ENCODE assay signal across 24 cellular contexts in genomic region chr2:174570325-174570958, GRCh38. TPM values are rescaled to one million over a fixed set of nuclear protein-coding genes. Genes with fewer than 3 reads are reported as not detected.
DNase-seq lines count a peak whose midpoint lies in the region; ATAC-seq and TF ChIP-seq lines count a peak whose summit lies in the region.
"Had no signal": no experiment of that assay in that cellular context is flagged by ENCODE, and none has a peak within 500 bp of the region (broad histone marks: within the 10 kb centered on the region; RNA-seq: fewer than 3 reads in every experiment).

No MANE protein-coding gene starts in this region.

- no peak for TF ChIP-seq CTCF in activated CD8-positive, alpha-beta T cell treated with anti-CD3 and anti-CD28 coated beads for 36 hours (IDR thresholded peaks at IDR 0.05)
- TF ChIP-seq CTCF in epithelial cell of esophagus (IDR thresholded peaks at IDR 0.05; ENCODE audit: insufficient read depth, low read depth, low read length, missing control alignments) (no peak), body of pancreas (IDR thresholded peaks at IDR 0.05) (no peak)

- H3K27me3 ChIP-seq in body of pancreas, result no peaks in the 10 kb centered on the region
- H3K27me3 ChIP-seq: hepatocyte had no signal

- no peaks in the 10 kb centered on the region for H3K9me3 Mint-ChIP-seq in activated T-cell treated with anti-CD3 and anti-CD28 coated beads, Interleukin-2, amount 50 U/mL, for 72 hours
- H3K9me3 Mint-ChIP-seq in activated CD8-positive, alpha-beta T cell treated with anti-CD3 and anti-CD28 coated beads for 36 hours, result no peaks in the 10 kb centered on the region
- H3K9me3 Mint-ChIP-seq in stimulated activated effector memory CD8-positive, alpha-beta T cell treated with anti-CD3 and anti-CD28 coated beads, Interleukin-12 subunit alpha, Interleukin-12 subunit beta, amount 100 ng/mL, for 72 hours, result no peaks in the 10 kb centered on the region
- H3K9me3 Mint-ChIP-seq: WTC11 had no signal

- no peaks in the 10 kb centered on the region for H3K27me3 Mint-ChIP-seq in activated T-cell treated with anti-CD3 and anti-CD28 coated beads, Interleukin-2, amount 50 U/mL, for 72 hours (ENCODE audit: low read depth)
- H3K27me3 Mint-ChIP-seq in activated CD8-positive, alpha-beta T cell treated with anti-CD3 and anti-CD28 coated beads for 36 hours, result no peaks in the 10 kb centered on the region

- H3K4me1 ChIP-seq in body of pancreas, result peaks cover 13% of the 10 kb centered on the region
- H3K4me1 ChIP-seq: HAP-1 had no signal

- no peak overlapping the region for H3K4me3 ChIP-seq in epithelial cell of esophagus (ENCODE audit: low read length)
- no peak overlapping the region for H3K4me3 ChIP-seq in body of pancreas
- H3K4me3 ChIP-seq: coronary artery, HAP-1, hepatocyte, lung had no signal

- H3K27ac ChIP-seq in body of pancreas, result no peak overlapping the region
- H3K27ac ChIP-seq: coronary artery, hepatocyte had no signal

- no peak for TF ChIP-seq POLR2A in body of pancreas (IDR thresholded peaks at IDR 0.05)

- no peak for DNase-seq in activated T-cell treated with anti-CD3 and anti-CD28 coated beads, Interleukin-2, amount 50 U/mL, for 72 hours
- DNase-seq in activated T-cell treated with anti-CD3 and anti-CD28 coated beads, Interleukin-2, amount 50 U/mL, for 1 hour, result no peak
- no peak for DNase-seq in activated CD8-positive, alpha-beta T cell treated with anti-CD3 and anti-CD28 coated beads for 36 hours
- DNase-seq in epithelial cell of esophagus (ENCODE audit: low read depth) (peak; percentile 59), DMS 273 (lab: John Stamatoyannopoulos, UW; ENCODE audit: unreplicated experiment) (no peak), activated gamma-delta T cell (lab: John Stamatoyannopoulos, UW) (no peak), body of pancreas (no peak)
- DNase-seq in stimulated activated effector memory CD8-positive, alpha-beta T cell treated with anti-CD3 and anti-CD28 coated beads, Interleukin-12 subunit alpha, Interleukin-12 subunit beta, amount 100 ng/mL, for 72 hours (ENCODE audit: low spot score in 2 of 2), result no peak
- DNase-seq: activated effector memory CD4-positive, alpha-beta T cell treated with anti-CD3 and anti-CD28 coated beads, Interleukin-2, amount 50 U/mL, for 16 hours; DMS53; kidney; NCI-H1694; NCI-H2227 treated with DMSO at 0.1 percent for 48 hours; NCI-H774; OCI-M1; SHP77 treated with DMSO at 0.1 percent for 48 hours; stimulated activated CD4-positive, alpha-beta T cell treated with anti-CD3 and anti-CD28 coated beads, Interleukin-2, amount 100 ng/mL, for 48 hours; substantia nigra; T-helper 2 cell had no signal

- peak overlapping the region in 1 of 2 donors; percentile 80 for H3K4me3 Mint-ChIP-seq in activated T-cell treated with anti-CD3 and anti-CD28 coated beads, Interleukin-2, amount 50 U/mL, for 72 hours
- H3K4me3 Mint-ChIP-seq in activated CD8-positive, alpha-beta T cell treated with anti-CD3 and anti-CD28 coated beads for 36 hours, result no peak overlapping the region
- H3K4me3 Mint-ChIP-seq in stimulated activated effector memory CD8-positive, alpha-beta T cell treated with anti-CD3 and anti-CD28 coated beads, Interleukin-12 subunit alpha, Interleukin-12 subunit beta, amount 100 ng/mL, for 72 hours, result no peak overlapping the region
- H3K4me3 Mint-ChIP-seq: WTC11 had no signal

- WGBS in body of pancreas, 2 donors, result 84 to 85% methylated on average over 8 of the region's 8 CpGs

- no peaks in the 10 kb centered on the region for H3K9me3 ChIP-seq in body of pancreas
- H3K9me3 ChIP-seq: HAP-1 had no signal

- ATAC-seq in activated T-cell treated with anti-CD3 and anti-CD28 coated beads, Interleukin-2, amount 50 U/mL, for 72 hours (replicated peaks in 1 of 2), result no peak
- ATAC-seq in activated CD8-positive, alpha-beta T cell treated with anti-CD3 and anti-CD28 coated beads for 36 hours, result no peak
- no peak for ATAC-seq in stimulated activated effector memory CD8-positive, alpha-beta T cell treated with anti-CD3 and anti-CD28 coated beads, Interleukin-12 subunit alpha, Interleukin-12 subunit beta, amount 100 ng/mL, for 72 hours
- ATAC-seq in body of pancreas, result no peak
- ATAC-seq: WTC11 had no signal

- POLR2A ChIA-PET in activated CD8-positive, alpha-beta T cell treated with anti-CD3 and anti-CD28 coated beads for 36 hours (lab: Charles Lee), result interaction anchor here (1.3 kb wide), 1 partner anchor 26 kb away, joined by 3 read pairs; no protein-coding TSS in a partner anchor

- CTCF ChIA-PET in activated CD8-positive, alpha-beta T cell treated with anti-CD3 and anti-CD28 coated beads for 36 hours (lab: Charles Lee), result interaction anchor here (1.0 kb wide), 2 partner anchors 109 to 118 kb away, joined by 3 read pairs; no protein-coding TSS in a partner anchor

- H3K36me3 Mint-ChIP-seq in activated T-cell treated with anti-CD3 and anti-CD28 coated beads, Interleukin-2, amount 50 U/mL, for 72 hours (ENCODE audit: insufficient read depth in 2 of 2), result peaks cover 20 to 67% of the 10 kb centered on the region in 2 donors
- H3K36me3 Mint-ChIP-seq in activated CD8-positive, alpha-beta T cell treated with anti-CD3 and anti-CD28 coated beads for 36 hours (ENCODE audit: low read depth), result peaks cover 82% of the 10 kb centered on the region
- H3K36me3 Mint-ChIP-seq in stimulated activated effector memory CD8-positive, alpha-beta T cell treated with anti-CD3 and anti-CD28 coated beads, Interleukin-12 subunit alpha, Interleukin-12 subunit beta, amount 100 ng/mL, for 72 hours, result peaks cover 100% of the 10 kb centered on the region

- H3K4me1 Mint-ChIP-seq in activated T-cell treated with anti-CD3 and anti-CD28 coated beads, Interleukin-2, amount 50 U/mL, for 72 hours (ENCODE audit: low read depth), result peaks cover 87% of the 10 kb centered on the region
- peaks cover 73% of the 10 kb centered on the region for H3K4me1 Mint-ChIP-seq in activated CD8-positive, alpha-beta T cell treated with anti-CD3 and anti-CD28 coated beads for 36 hours (ENCODE audit: low read depth)
- H3K4me1 Mint-ChIP-seq in stimulated activated effector memory CD8-positive, alpha-beta T cell treated with anti-CD3 and anti-CD28 coated beads, Interleukin-12 subunit alpha, Interleukin-12 subunit beta, amount 100 ng/mL, for 72 hours, result peaks cover 70% of the 10 kb centered on the region
- H3K4me1 Mint-ChIP-seq: WTC11 had no signal

- intact Hi-C loops in activated CD8-positive, alpha-beta T cell treated with anti-CD3 and anti-CD28 coated beads for 36 hours (cut with micrococcal nuclease), result no loop called here
- intact Hi-C loops in body of pancreas (cut with DNase I), result no loop called here

- H3K36me3 ChIP-seq in body of pancreas (replicated peaks in 1 of 2; ENCODE audit: insufficient read depth in 1 of 2, low read depth in 2 of 2), result no peaks in the 10 kb centered on the region
- H3K36me3 ChIP-seq: HAP-1 had no signal

- H3K27ac Mint-ChIP-seq in activated T-cell treated with anti-CD3 and anti-CD28 coated beads, Interleukin-2, amount 50 U/mL, for 72 hours, result peak overlapping the region; percentile 90
- H3K27ac Mint-ChIP-seq in activated CD8-positive, alpha-beta T cell treated with anti-CD3 and anti-CD28 coated beads for 36 hours, result peak overlapping the region; percentile 68
- peak overlapping the region; percentile 94 for H3K27ac Mint-ChIP-seq in stimulated activated effector memory CD8-positive, alpha-beta T cell treated with anti-CD3 and anti-CD28 coated beads, Interleukin-12 subunit alpha, Interleukin-12 subunit beta, amount 100 ng/mL, for 72 hours
- H3K27ac Mint-ChIP-seq: WTC11 had no signal

RNA-seq across cellular contexts. Expression of gene WIPF1, which starts 27.2 kb away (rescaled TPM):
- total RNA-seq in activated T-cell treated with anti-CD3 and anti-CD28 coated beads, Interleukin-2, amount 50 U/mL, for 72 hours, result 100 to 1,000 TPM; 198 to 237 TPM
- total RNA-seq in activated CD8-positive, alpha-beta T cell treated with anti-CD3 and anti-CD28 coated beads for 36 hours, result 100 to 1,000 TPM; 361 to 365 TPM
- total RNA-seq in body of pancreas, result 10 to 100 TPM in 1 of 2 donors, 1 to 10 TPM in 1; 8.0 to 15.5 TPM

Comparison
In these comparisons a context has a peak if more than half of its experiments do, and no peak if none do; other contexts are left out.
1. RNA of gene WIPF1, which starts 27.2 kb away (total RNA-seq): 361 to 365 TPM in activated CD8-positive, alpha-beta T cell treated with anti-CD3 and anti-CD28 coated beads for 36 hours and 198 to 237 TPM in activated T-cell treated with anti-CD3 and anti-CD28 coated beads, Interleukin-2, amount 50 U/mL, for 72 hours; 8.0 to 15.5 TPM in body of pancreas; every median in the first group is over 10 times any median in the second.
2. Peak in every context shown above with its lines, with median percentiles within 50 percentile points of each other: H3K27ac Mint-ChIP-seq.